Comparison of ENCODE assay signal across 2 cellular contexts in genomic region chr10:60098676-60099601, GRCh38.
TF ChIP-seq lines count a peak whose summit lies in the region.

No MANE protein-coding gene starts in this region.

TF ChIP-seq in HCT116, 20 proteins besides CTCF, POLR2A, EP300 and RAD21:
- TF ChIP-seq ELF1 (IDR thresholded peaks at IDR 0.05; ENCODE audit: borderline replicate concordance, low read depth), result no peak
- TF ChIP-seq, protein P1, sequence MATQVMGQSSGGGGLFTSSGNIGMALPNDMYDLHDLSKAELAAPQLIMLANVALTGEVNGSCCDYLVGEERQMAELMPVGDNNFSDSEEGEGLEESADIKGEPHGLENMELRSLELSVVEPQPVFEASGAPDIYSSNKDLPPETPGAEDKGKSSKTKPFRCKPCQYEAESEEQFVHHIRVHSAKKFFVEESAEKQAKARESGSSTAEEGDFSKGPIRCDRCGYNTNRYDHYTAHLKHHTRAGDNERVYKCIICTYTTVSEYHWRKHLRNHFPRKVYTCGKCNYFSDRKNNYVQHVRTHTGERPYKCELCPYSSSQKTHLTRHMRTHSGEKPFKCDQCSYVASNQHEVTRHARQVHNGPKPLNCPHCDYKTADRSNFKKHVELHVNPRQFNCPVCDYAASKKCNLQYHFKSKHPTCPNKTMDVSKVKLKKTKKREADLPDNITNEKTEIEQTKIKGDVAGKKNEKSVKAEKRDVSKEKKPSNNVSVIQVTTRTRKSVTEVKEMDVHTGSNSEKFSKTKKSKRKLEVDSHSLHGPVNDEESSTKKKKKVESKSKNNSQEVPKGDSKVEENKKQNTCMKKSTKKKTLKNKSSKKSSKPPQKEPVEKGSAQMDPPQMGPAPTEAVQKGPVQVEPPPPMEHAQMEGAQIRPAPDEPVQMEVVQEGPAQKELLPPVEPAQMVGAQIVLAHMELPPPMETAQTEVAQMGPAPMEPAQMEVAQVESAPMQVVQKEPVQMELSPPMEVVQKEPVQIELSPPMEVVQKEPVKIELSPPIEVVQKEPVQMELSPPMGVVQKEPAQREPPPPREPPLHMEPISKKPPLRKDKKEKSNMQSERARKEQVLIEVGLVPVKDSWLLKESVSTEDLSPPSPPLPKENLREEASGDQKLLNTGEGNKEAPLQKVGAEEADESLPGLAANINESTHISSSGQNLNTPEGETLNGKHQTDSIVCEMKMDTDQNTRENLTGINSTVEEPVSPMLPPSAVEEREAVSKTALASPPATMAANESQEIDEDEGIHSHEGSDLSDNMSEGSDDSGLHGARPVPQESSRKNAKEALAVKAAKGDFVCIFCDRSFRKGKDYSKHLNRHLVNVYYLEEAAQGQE (IDR thresholded peaks at IDR 0.05; ENCODE audit: low read depth), result no peak
- TF ChIP-seq, protein P2, sequence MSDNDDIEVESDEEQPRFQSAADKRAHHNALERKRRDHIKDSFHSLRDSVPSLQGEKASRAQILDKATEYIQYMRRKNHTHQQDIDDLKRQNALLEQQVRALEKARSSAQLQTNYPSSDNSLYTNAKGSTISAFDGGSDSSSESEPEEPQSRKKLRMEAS (IDR thresholded peaks at IDR 0.05), result no peak
- TF ChIP-seq YY1 (IDR thresholded peaks at IDR 0.05; ENCODE audit: extremely low read depth, insufficient replicate concordance, low read depth, low read length), result no peak

TF ChIP-seq in HepG2, 621 proteins besides CTCF, POLR2A, EP300 and RAD21:
- TF ChIP-seq ELF1 (CRISPR knock-in tag; IDR thresholded peaks at IDR 0.05) (no peak), HNF4A (CRISPR knock-in tag; IDR thresholded peaks at IDR 0.05) (peak; percentile 35; the same call in 1 of the 2 replicates), MAFF (IDR thresholded peaks at IDR 0.05; ENCODE audit: low read depth, low read length) (peak; percentile 89), MAFK (conservative IDR thresholded peaks at IDR 0.05 in 1 of 2, IDR thresholded peaks at IDR 0.05 in 1 of 2; ENCODE audit: low read length in 2 of 2) (peak; percentile 81 to 93)
TF ChIP-seq in HepG2: peak in this region for 3.
